ENCODE assay signal across 7 cellular contexts in genomic region chr2:215436705-215437570, GRCh38.
DNase-seq lines count a peak whose midpoint lies in the region; ATAC-seq and TF ChIP-seq lines count a peak whose summit lies in the region.

No MANE protein-coding gene starts in this region.

- ATAC-seq in GM18909 (IDR thresholded peaks at IDR 0.05; ENCODE audit: poor library complexity, unreplicated experiment) (peak; percentile 38), HG03432 (IDR thresholded peaks at IDR 0.05; ENCODE audit: unreplicated experiment) (peak; percentile 33), GM19455 (IDR thresholded peaks at IDR 0.05; ENCODE audit: unreplicated experiment) (no peak)

- DNase-seq in astrocyte of the cerebellum (ENCODE audit: low read depth) (no peak), islet precursor cell (peak; percentile 50), COR-L47 (lab: John Stamatoyannopoulos, UW) (no peak)

- H3K9me3 ChIP-seq in subcutaneous abdominal adipose tissue (ENCODE audit: control insufficient read depth in 5 of 5, low read length in 5 of 5): no peaks in the 10 kb centered on the region

- peaks cover 0 to 4% (median 0%) of the 10 kb centered on the region in 5 donors for H3K36me3 ChIP-seq in subcutaneous abdominal adipose tissue (ENCODE audit: control insufficient read depth in 5 of 5, insufficient read depth in 5 of 5, low read length in 5 of 5)

- TF ChIP-seq CTCF in astrocyte of the cerebellum (IDR thresholded peaks at IDR 0.05; ENCODE audit: low read depth, low read length, missing control alignments): no peak

- H3K9ac ChIP-seq in subcutaneous abdominal adipose tissue (ENCODE audit: low read length in 5 of 5): peak overlapping the region in 3 of 5 donors; percentile 24 to 68 (median 46)

- peak overlapping the region; percentile 58 for H3K4me3 ChIP-seq in astrocyte of the cerebellum (ENCODE audit: low read depth, low read length)
- H3K4me3 ChIP-seq in subcutaneous abdominal adipose tissue (ENCODE audit: low read depth in 1 of 5, low read length in 5 of 5): peak overlapping the region; percentile 69 to 77 (median 75)

- peaks cover 7 to 28% (median 22%) of the 10 kb centered on the region in 5 donors for H3K27me3 ChIP-seq in subcutaneous abdominal adipose tissue (ENCODE audit: control insufficient read depth in 5 of 5, insufficient read depth in 4 of 5, low read length in 5 of 5)

- in situ Hi-C loops in astrocyte of the cerebellum (cut with HindIII; ENCODE audit: low sequenced_read_pairs): no loop called here

- H3K4me1 ChIP-seq in subcutaneous abdominal adipose tissue (ENCODE audit: control insufficient read depth in 5 of 5, insufficient read depth in 5 of 5, low read length in 5 of 5): peaks cover 0 to 21% (median 21%) of the 10 kb centered on the region in 5 donors

- H3K27ac ChIP-seq in subcutaneous abdominal adipose tissue (ENCODE audit: low read depth, low read length): peak overlapping the region; percentile 67
